Comparison of ENCODE assay signal across 10 cellular contexts in the genomic region with DNA sequence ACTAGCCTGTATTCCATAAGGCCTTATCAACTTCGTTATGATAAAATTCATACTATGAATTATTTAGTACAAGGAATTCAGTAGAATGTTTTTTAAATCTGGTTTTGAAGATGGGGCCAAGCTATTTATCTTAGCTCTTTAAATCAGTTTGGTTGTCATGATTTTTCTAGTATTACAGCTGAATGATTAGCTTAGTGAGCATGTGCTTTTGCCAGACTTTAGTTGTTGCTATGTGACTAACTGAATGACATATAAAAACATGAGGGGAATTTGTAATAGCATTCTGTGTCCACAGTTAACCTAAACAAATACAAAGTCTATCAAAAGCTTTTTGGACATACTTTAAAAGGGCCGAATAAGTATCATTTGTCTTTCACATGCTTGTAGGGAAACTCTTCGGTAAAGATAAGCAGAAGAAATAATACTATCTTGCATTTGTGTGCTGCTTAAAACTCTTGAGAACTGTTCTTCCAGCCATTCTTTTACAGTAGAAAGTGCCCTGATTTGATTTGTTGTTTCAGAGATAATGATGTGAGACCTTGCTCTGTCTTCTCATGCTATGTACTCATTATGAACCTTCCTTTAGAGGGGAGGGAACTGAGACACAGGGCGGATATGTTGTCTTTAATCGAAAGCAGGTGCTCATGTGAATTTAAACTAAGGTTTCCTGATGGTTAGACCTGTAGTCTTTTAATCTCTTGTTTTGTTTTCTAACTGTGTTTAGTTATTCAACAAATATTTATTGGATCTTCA. TPM values are rescaled to one million over a fixed set of nuclear protein-coding genes. Genes with fewer than 3 reads are reported as not detected.
DNase-seq lines count a peak whose midpoint lies in the region; ATAC-seq, FAIRE-seq and TF ChIP-seq lines count a peak whose summit lies in the region.
"Had no signal": no experiment of that assay in that cellular context is flagged by ENCODE, and none has a peak within 500 bp of the region (broad histone marks: within the 10 kb centered on the region; RNA-seq: fewer than 3 reads in every experiment).

No MANE protein-coding gene starts in this region.

- H3K9ac ChIP-seq in fibroblast of lung (ENCODE audit: insufficient read depth, low read length), result no peak overlapping the region

- H3K27ac ChIP-seq in fibroblast of lung (ENCODE audit: insufficient read depth, low read length) (peak overlapping the region; percentile 51), ovary (no peak overlapping the region)
- H3K27ac ChIP-seq: PC-9 had no signal

- H3K4me1 ChIP-seq in fibroblast of lung (ENCODE audit: control insufficient read depth, extremely low read depth, insufficient read depth, low read length) (no peaks in the 10 kb centered on the region), ovary (ENCODE audit: insufficient read depth) (peaks cover 16% of the 10 kb centered on the region)

- H3K79me2 ChIP-seq in fibroblast of lung (ENCODE audit: control insufficient read depth, insufficient read depth, low read length), result peaks cover 86% of the 10 kb centered on the region

- no peak for TF ChIP-seq EP300 in ovary (IDR thresholded peaks at IDR 0.05)

- DNase-seq in D721Med (ENCODE audit: insufficient read length, low spot score) (no peak), fibroblast of lung (ENCODE audit: low read depth in 2 of 2) (peak; percentile 63 to 77), 8988T (no peak), ovary (no peak), NCI-H146 treated with DMSO at 0.1 percent for 48 hours (lab: John Stamatoyannopoulos, UW; ENCODE audit: unreplicated experiment) (no peak), A172 (ENCODE audit: low spot score) (no peak)
- peak; percentile 85 for DNase-seq in Jurkat, Clone E6-1 (ENCODE audit: low read depth, low spot score)
- DNase-seq: PC-9 had no signal

- no peak for TF ChIP-seq POLR2A in ovary (IDR thresholded peaks at IDR 0.05)

- H3K27me3 ChIP-seq in fibroblast of lung (ENCODE audit: control insufficient read depth, insufficient read depth, low read length), result no peaks in the 10 kb centered on the region
- no peaks in the 10 kb centered on the region for H3K27me3 ChIP-seq in ovary

- H3K36me3 ChIP-seq in fibroblast of lung (ENCODE audit: control insufficient read depth, insufficient read depth, low read length), result no peaks in the 10 kb centered on the region
- no peaks in the 10 kb centered on the region for H3K36me3 ChIP-seq in ovary

- no peak overlapping the region for H2AFZ ChIP-seq in fibroblast of lung (ENCODE audit: low read length)
- H2AFZ ChIP-seq: PC-9 had no signal

- intact Hi-C loops in ovary (cut with DNase I), result no loop called here

- 29 to 44% (median 38%) methylated on average over 5 of the region's 5 CpGs for WGBS in ovary, 3 donors

- H3K9me3 ChIP-seq in fibroblast of lung (ENCODE audit: control insufficient read depth, insufficient read depth, low read depth, low read length) (no peaks in the 10 kb centered on the region), ovary (no peaks in the 10 kb centered on the region)

- H3K4me3 ChIP-seq in Jurkat, Clone E6-1 (ENCODE audit: low read length), result peak overlapping the region; percentile 18
- H3K4me3 ChIP-seq in fibroblast of lung (replicated peaks in 1 of 4; ENCODE audit: control extremely low read depth in 1 of 4, insufficient read depth in 1 of 4, low read depth in 3 of 4, low read length in 4 of 4), result no peak overlapping the region
- H3K4me3 ChIP-seq in ovary, result no peak overlapping the region
- H3K4me3 ChIP-seq: PC-9 had no signal

- peak; percentile 93 for FAIRE-seq in D721Med (lab: Jason Lieb, UNC)
- FAIRE-seq: endometrium had no signal

- H3K4me2 ChIP-seq in fibroblast of lung (ENCODE audit: extremely low read depth, insufficient read depth, low read length), result peak overlapping the region; percentile 54
- H3K4me2 ChIP-seq: PC-9 had no signal

- no peak for TF ChIP-seq CTCF in D721Med (IDR thresholded peaks at IDR 0.05; ENCODE audit: insufficient read depth, missing control alignments)
- no peak for TF ChIP-seq CTCF in fibroblast of lung (conservative IDR thresholded peaks at IDR 0.05 in 1 of 2, IDR thresholded peaks at IDR 0.05 in 1 of 2; ENCODE audit: low read depth in 1 of 2, low read length in 2 of 2)
- TF ChIP-seq CTCF in ovary (IDR thresholded peaks at IDR 0.05), result no peak

- peak; percentile 56 for ATAC-seq in GM21529 (IDR thresholded peaks at IDR 0.05; ENCODE audit: unreplicated experiment)

- no peaks in the 10 kb centered on the region for H4K20me1 ChIP-seq in fibroblast of lung (ENCODE audit: control insufficient read depth, extremely low read depth, insufficient read depth, low read length)

RNA-seq across cellular contexts. Expression of gene NEK7, which starts 18.8 kb away (rescaled TPM):
- polyA plus RNA-seq in Jurkat, Clone E6-1 (2012; ENCODE audit: insufficient read depth, insufficient read length), result 120 TPM
- 72.9 and 90.5 TPM in 2 replicates for total RNA-seq in fibroblast of lung
- polyA plus RNA-seq in fibroblast of lung, result 98.2 and 207 TPM in 2 replicates
- 38.4 and 71.4 TPM in 2 replicates for polyA plus RNA-seq in fibroblast of lung (2012)
- 4.6 and 15.7 TPM in 2 replicates for polyA minus RNA-seq in fibroblast of lung (ENCODE audit: low replicate concordance)
- 10 to 100 TPM; 56.3 to 87.0 (median 61.7) TPM for total RNA-seq in ovary
- 10 to 100 TPM; 25.0 to 35.8 TPM for polyA plus RNA-seq in ovary
- 658 and 699 TPM in 2 replicates for total RNA-seq in A172 (2014; rRNA removed; shearing (Covaris generic))

Comparison
In these comparisons a context has a peak if more than half of its experiments do, and no peak if none do; other contexts are left out.
1. DNase-seq: peak in Jurkat, Clone E6-1 (single experiment) and fibroblast of lung (2 of 2); none in D721Med (single experiment), 8988T (single experiment), ovary (0 of 5), NCI-H146 treated with DMSO at 0.1 percent for 48 hours (single experiment) and A172 (single experiment).